In genomic region chr12:6765634-6766581, GRCh38 we compare ENCODE assay signal across 8 cellular contexts. TPM values are rescaled to one million over a fixed set of nuclear protein-coding genes. Genes with fewer than 3 reads are reported as not detected.
DNase-seq lines count a peak whose midpoint lies in the region; ATAC-seq, FAIRE-seq and TF ChIP-seq lines count a peak whose summit lies in the region.

A gene with protein sequence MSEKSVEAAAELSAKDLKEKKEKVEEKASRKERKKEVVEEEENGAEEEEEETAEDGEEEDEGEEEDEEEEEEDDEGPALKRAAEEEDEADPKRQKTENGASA (plus strand): TSS chr12:6766363. CDS start chr12:6766706, 343 bp downstream.

- TF ChIP-seq POLR2A in GM12892 (IDR thresholded peaks at IDR 0.05; ENCODE audit: low read depth, low read length) = peak; percentile 53; the same call in 1 of the 2 replicates
- TF ChIP-seq POLR2A in ovary (IDR thresholded peaks at IDR 0.05) = peak; percentile 88

- TF ChIP-seq CTCF in cardiac muscle cell (IDR thresholded peaks at IDR 0.05; ENCODE audit: low read depth, low read length) (no peak), ovary (IDR thresholded peaks at IDR 0.05) (no peak)

- DNase-seq in AG08395 (ENCODE audit: low spot score) (peak; percentile 83), GM12892 (ENCODE audit: insufficient read length) (no peak), NCI-H524 (lab: John Stamatoyannopoulos, UW) (peak; percentile 94 to 95), amniotic epithelial cell (ENCODE audit: low read depth) (peak; percentile 94), cardiac muscle cell (ENCODE audit: low read depth in 1 of 2, low spot score in 1 of 2) (peak; percentile 88 to 97), ovary (peak; percentile 91 to 93 (median 91))

- TF ChIP-seq EP300 in ovary (IDR thresholded peaks at IDR 0.05) = no peak

- ATAC-seq in HG03175 (IDR thresholded peaks at IDR 0.05; ENCODE audit: unreplicated experiment) (peak; percentile 17), HG02852 (IDR thresholded peaks at IDR 0.05; ENCODE audit: unreplicated experiment) (no peak)

- peak within 1 kb of the TSS; percentile 95 for H3K27ac ChIP-seq in cardiac muscle cell
- peak within 1 kb of the TSS; percentile 91 to 100 for H3K27ac ChIP-seq in ovary

- 0 to 2% (median 1%) methylated on average over 39 to 63 of the region's 63 CpGs for WGBS in ovary, 3 donors

- peaks cover 30% of the 10 kb centered on the region for H3K4me1 ChIP-seq in cardiac muscle cell (ENCODE audit: low read depth)
- peaks cover 23% of the 10 kb centered on the region for H3K4me1 ChIP-seq in ovary (ENCODE audit: insufficient read depth)

- peak within 1 kb of the TSS; percentile 93 for H3K4me3 ChIP-seq in cardiac muscle cell
- peak within 1 kb of the TSS; percentile 68 for H3K4me3 ChIP-seq in ovary

- H3K36me3 ChIP-seq in cardiac muscle cell (no peaks in the 10 kb centered on the region), ovary (no peaks in the 10 kb centered on the region)

- FAIRE-seq in GM12892 (lab: Jason Lieb, UNC) = peak; percentile 70

- no peaks in the 10 kb centered on the region for H3K9me3 ChIP-seq in cardiac muscle cell (ENCODE audit: low read depth)
- H3K9me3 ChIP-seq in ovary = no peaks in the 10 kb centered on the region

- H3K27me3 ChIP-seq in cardiac muscle cell (no peaks in the 10 kb centered on the region), ovary (no peaks in the 10 kb centered on the region)

- intact Hi-C loops in ovary (cut with DNase I) = loop anchor here in 2 of 4 donors (2.0 kb wide), 1 partner anchor 13 kb away; the partner anchor contains the start of gene MLF2 (in 2 of the 2)

RNA-seq across cellular contexts. Expression of the gene that starts here (rescaled TPM):
- polyA plus RNA-seq in GM12892 (2012; ENCODE audit: missing spikeins) = 29.4 TPM
- total RNA-seq in cardiac muscle cell (194 and 290 TPM in 2 replicates), ovary (1,000 to 10,000 TPM in 1 of 7 donors, 100 to 1,000 TPM in 6; 100 to 1,013 (median 576) TPM)
- polyA plus RNA-seq in cardiac muscle cell (426 and 467 TPM in 2 replicates), ovary (100 to 1,000 TPM; 550 to 594 TPM)
